In the genomic region with DNA sequence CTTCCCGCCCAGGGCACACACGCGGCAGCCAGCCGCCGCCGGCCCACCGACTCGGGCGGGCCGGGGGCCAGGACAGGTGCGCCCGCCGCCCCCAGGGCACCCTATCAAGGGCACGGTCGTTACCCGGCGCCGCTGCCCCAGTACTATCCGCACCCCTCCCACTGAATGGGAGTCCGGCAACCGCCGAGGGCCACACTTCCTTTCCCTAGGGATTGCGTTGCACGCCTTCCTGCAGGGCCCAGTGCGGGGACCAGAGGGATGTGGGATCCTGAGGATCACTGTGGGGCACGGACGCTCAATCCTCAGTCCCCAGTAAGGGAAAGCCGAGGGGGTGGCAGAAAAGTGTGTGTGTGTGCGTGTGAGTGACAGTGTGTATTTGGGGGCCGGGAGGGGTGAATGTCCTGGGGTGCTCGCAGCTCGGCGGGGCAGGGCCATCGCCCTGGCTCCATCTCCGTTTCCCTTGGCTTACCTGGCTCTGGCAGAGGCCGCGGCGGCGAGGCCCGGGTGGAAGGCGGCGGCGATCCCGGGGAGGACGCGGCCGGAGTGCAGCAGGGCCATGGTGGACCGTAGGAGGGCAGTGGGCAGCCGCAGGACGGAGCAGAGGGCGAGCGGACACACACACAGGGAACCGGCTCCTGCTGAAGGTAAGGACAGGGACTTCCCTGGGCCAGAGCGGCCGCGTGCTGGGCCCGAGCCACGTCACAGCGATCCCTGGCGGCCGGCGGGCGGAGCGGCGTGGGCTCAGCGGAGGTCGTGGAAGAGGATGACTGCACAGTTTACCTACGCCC, we compare ENCODE assay signal across 8 cellular contexts. TPM values are rescaled to one million over a fixed set of nuclear protein-coding genes. Genes with fewer than 3 reads are reported as not detected.
DNase-seq lines count a peak whose midpoint lies in the region; TF ChIP-seq lines count a peak whose summit lies in the region.

TSS of gene GOT2 (minus strand) at position 646 of the 788 bp plus-strand sequence. CDS start at position 558, 88 bp downstream.

- H3K9ac ChIP-seq in GM23248 (peak within 1 kb of the TSS; percentile 80), neural progenitor cell (peak within 1 kb of the TSS; percentile 75)

- DNase-seq in EL (peak; percentile 85), GM23248 (peak; percentile 92), Kasumi-1 (lab: John Stamatoyannopoulos, UW) (peak; percentile 85 to 89), RWPE1 (ENCODE audit: low spot score) (peak; percentile 82), foreskin fibroblast (peak; percentile 83 to 94), neural progenitor cell (ENCODE audit: low spot score) (peak; percentile 91), stromal cell of bone marrow (ENCODE audit: low read depth) (peak; percentile 58)
- peak; percentile 93 for DNase-seq in activated effector memory CD4-positive, alpha-beta T cell treated with anti-CD3 and anti-CD28 coated beads, Interleukin-2, amount 50 U/mL, for 16 hours

- peak; percentile 96 for TF ChIP-seq CTCF in RWPE1 (conservative IDR thresholded peaks at IDR 0.05; ENCODE audit: low read depth)
- peak; percentile 93 for TF ChIP-seq CTCF in foreskin fibroblast (IDR thresholded peaks at IDR 0.05; ENCODE audit: low read depth, low read length)
- TF ChIP-seq CTCF in neural progenitor cell (IDR thresholded peaks at IDR 0.05): peak; percentile 85

- H3K9me3 ChIP-seq in GM23248 (ENCODE audit: low read depth) (no peaks in the 10 kb centered on the region), neural progenitor cell (ENCODE audit: low read depth) (no peaks in the 10 kb centered on the region)

- H3K4me2 ChIP-seq in GM23248 (ENCODE audit: unreplicated experiment): peak within 1 kb of the TSS; percentile 86
- peak within 1 kb of the TSS; percentile 79 for H3K4me2 ChIP-seq in neural progenitor cell

- peaks cover 10% of the 10 kb centered on the region for H3K4me1 Mint-ChIP-seq in neural progenitor cell

- POLR2A ChIA-PET in RWPE1 (lab: Yijun Ruan, JAX; ENCODE audit: low non-redundant PET): no interaction called here

- H3K36me3 Mint-ChIP-seq in neural progenitor cell: peaks cover 2% of the 10 kb centered on the region

- H3K79me2 ChIP-seq in GM23248 (ENCODE audit: insufficient read depth): peaks cover 51% of the 10 kb centered on the region
- peaks cover 52% of the 10 kb centered on the region for H3K79me2 ChIP-seq in neural progenitor cell (ENCODE audit: low read depth)

- H3K4me3 ChIP-seq in GM23248: peak within 1 kb of the TSS; percentile 84
- peak within 1 kb of the TSS; percentile 62 to 89 for H3K4me3 ChIP-seq in foreskin fibroblast (ENCODE audit: low read depth in 1 of 2, low read length in 2 of 2)
- peak within 1 kb of the TSS; percentile 90 for H3K4me3 ChIP-seq in neural progenitor cell

- peak within 1 kb of the TSS; percentile 72 for H3K27ac Mint-ChIP-seq in neural progenitor cell

- CTCF ChIA-PET in RWPE1 (lab: Yijun Ruan, JAX): interaction anchor here (0.6 to 0.7 kb wide), 7 partner anchors 11 to 491 kb away, joined by 3 to 5 read pairs (median 3); partner anchors contain the start of gene NDRG4

- H3K27ac ChIP-seq in GM23248: peak within 1 kb of the TSS; percentile 28
- peak within 1 kb of the TSS; percentile 80 for H3K27ac ChIP-seq in RWPE1
- H3K27ac ChIP-seq in neural progenitor cell: no peak within 1 kb of the TSS

- H3F3A ChIP-seq in GM23248 (ENCODE audit: insufficient read depth) (no peaks in the 10 kb centered on the region), neural progenitor cell (ENCODE audit: low read depth) (peaks cover 4% of the 10 kb centered on the region)

- no peaks in the 10 kb centered on the region for H3K9me2 ChIP-seq in GM23248 (ENCODE audit: insufficient read depth)

- H3K4me1 ChIP-seq in GM23248 (ENCODE audit: insufficient read depth): peaks cover 11% of the 10 kb centered on the region
- H3K4me1 ChIP-seq in neural progenitor cell: peaks cover 10% of the 10 kb centered on the region

- H3K27me3 Mint-ChIP-seq in neural progenitor cell (ENCODE audit: insufficient read depth, low read depth): no peaks in the 10 kb centered on the region

- no peaks in the 10 kb centered on the region for H3K9me3 Mint-ChIP-seq in neural progenitor cell

- in situ Hi-C loops in GM23248 (cut with MboI): no loop called here

- H4K20me1 ChIP-seq in GM23248 (ENCODE audit: insufficient read depth): no peaks in the 10 kb centered on the region; the same call in 1 of the 2 replicates
- peaks cover 26% of the 10 kb centered on the region for H4K20me1 ChIP-seq in neural progenitor cell (ENCODE audit: low read depth)

- H3K27me3 ChIP-seq in GM23248 (replicated peaks; ENCODE audit: insufficient read depth) (no peaks in the 10 kb centered on the region), neural progenitor cell (no peaks in the 10 kb centered on the region)

- WGBS in GM23248 (ENCODE audit: low coverage in 1 of 2, low lambda C conversion rate in 2 of 2, missing lambda C conversion rate in 2 of 2), 2 experiments: 0 to 1% methylated on average over 55 to 60 of the region's 68 CpGs

- H3K4me3 Mint-ChIP-seq in neural progenitor cell: peak within 1 kb of the TSS; percentile 100

- peak within 1 kb of the TSS; percentile 95 for H2AFZ ChIP-seq in GM23248
- H2AFZ ChIP-seq in neural progenitor cell (replicated peaks): peak within 1 kb of the TSS; percentile 84

- no peaks in the 10 kb centered on the region for H3K36me3 ChIP-seq in GM23248 (ENCODE audit: low read depth)
- peaks cover 5% of the 10 kb centered on the region for H3K36me3 ChIP-seq in neural progenitor cell

RNA-seq across cellular contexts. Expression of gene GOT2, which starts in this region (rescaled TPM):
- total RNA-seq in GM23248 (2014; rRNA removed; shearing (Covaris generic)): 40.3 and 46.5 TPM in 2 replicates
- 87.9 and 89.6 TPM in 2 replicates for polyA plus RNA-seq in GM23248 (2016; fragmentation: Nextera tagmentation; extraction: Ambion mirVana)
- total RNA-seq in neural progenitor cell (ENCODE audit: low replicate concordance): 77.2 and 91.6 TPM in 2 replicates
